In the genomic region with DNA sequence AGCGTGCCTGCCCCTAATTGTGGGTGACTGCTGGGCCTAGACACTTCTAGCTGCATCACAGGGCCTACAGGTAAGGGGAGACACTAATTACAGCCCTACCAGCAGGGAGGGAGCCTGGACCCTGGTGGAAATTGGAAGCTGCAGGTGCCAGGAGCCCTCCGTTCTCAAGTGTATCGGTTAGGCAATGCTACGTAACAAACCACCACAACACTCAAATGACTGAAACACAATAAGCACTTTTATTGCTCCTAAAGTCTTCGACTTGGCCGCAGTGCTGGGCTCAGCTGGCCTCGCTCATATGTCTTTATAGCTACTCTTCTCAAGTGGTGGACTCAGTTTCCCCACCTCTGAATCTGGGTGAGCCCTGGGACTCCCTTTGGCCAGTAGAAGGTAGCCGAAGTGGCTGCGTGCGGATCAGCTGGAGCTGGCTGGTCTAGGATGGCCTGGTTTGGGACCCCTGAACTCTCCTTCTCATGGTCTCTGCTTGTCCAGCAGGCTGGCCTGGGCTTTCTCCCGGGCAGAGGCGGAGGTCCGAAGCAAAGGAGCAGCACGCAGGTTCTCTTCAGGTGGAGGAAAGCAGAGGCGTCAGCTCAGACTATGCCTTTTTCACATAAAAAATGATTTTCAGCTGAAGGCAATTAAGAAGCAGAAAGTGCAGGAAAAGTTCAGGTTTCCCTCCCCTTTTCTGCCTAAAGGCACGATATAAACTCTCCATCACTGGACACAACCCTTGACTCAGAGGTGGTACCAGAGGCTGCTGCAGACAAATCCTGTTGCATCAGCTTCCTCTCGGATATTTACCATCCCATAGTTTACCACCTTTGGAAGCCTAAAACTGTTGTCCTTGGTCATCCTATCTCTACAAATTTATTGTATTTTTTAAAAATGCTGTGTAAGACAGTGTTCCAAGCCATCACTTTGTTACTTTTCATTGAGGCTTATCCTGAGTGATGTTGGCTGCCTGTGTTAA, we compare ENCODE assay signal across 19 cellular contexts. TPM values are rescaled to one million over a fixed set of nuclear protein-coding genes. Genes with fewer than 3 reads are reported as not detected.
DNase-seq lines count a peak whose midpoint lies in the region; ATAC-seq and TF ChIP-seq lines count a peak whose summit lies in the region.
"Had no signal": no experiment of that assay in that cellular context is flagged by ENCODE, and none has a peak within 500 bp of the region (broad histone marks: within the 10 kb centered on the region; RNA-seq: fewer than 3 reads in every experiment).

No MANE protein-coding gene starts in this region.

- H3K4me1 ChIP-seq in GM23338 (ENCODE audit: insufficient read depth) (no peaks in the 10 kb centered on the region; the same call in 1 of the 2 replicates), HUES48 (ENCODE audit: control insufficient read depth, insufficient read depth, low read length) (peaks cover 15% of the 10 kb centered on the region), iPS-20b (ENCODE audit: insufficient read depth, low read length) (peaks cover 15% of the 10 kb centered on the region; the same call in 1 of the 2 replicates)

- no peak overlapping the region for H2AFZ ChIP-seq in GM23338

- H3K9me3 ChIP-seq in HUES48 (ENCODE audit: control insufficient read depth, insufficient read depth, low read length), result peaks cover 3% of the 10 kb centered on the region; the same call in 1 of the 2 replicates
- H3K9me3 ChIP-seq in iPS-20b (ENCODE audit: insufficient read depth, low read depth, low read length), result no peaks in the 10 kb centered on the region
- H3K9me3 ChIP-seq in CD4-positive, alpha-beta T cell (ENCODE audit: control insufficient read depth, low read length), result no peaks in the 10 kb centered on the region
- H3K9me3 ChIP-seq: BLaER1, HAP-1 had no signal

- no peaks in the 10 kb centered on the region for H3K27me3 ChIP-seq in GM23338 (ENCODE audit: insufficient read depth)
- no peaks in the 10 kb centered on the region for H3K27me3 ChIP-seq in HUES48 (ENCODE audit: control insufficient read depth, insufficient read depth, low read length)
- H3K27me3 ChIP-seq in iPS-20b (ENCODE audit: insufficient read depth, low read length), result no peaks in the 10 kb centered on the region
- H3K27me3 ChIP-seq in CD4-positive, alpha-beta T cell (ENCODE audit: control insufficient read depth, insufficient read depth, low read length), result no peaks in the 10 kb centered on the region
- H3K27me3 ChIP-seq: BLaER1 had no signal

- H4K20me1 ChIP-seq in GM23338 (replicated peaks; ENCODE audit: insufficient read depth), result no peaks in the 10 kb centered on the region

- no peaks in the 10 kb centered on the region; the same call in 1 of the 2 replicates for H3K9me2 ChIP-seq in GM23338 (ENCODE audit: insufficient read depth)

- TF ChIP-seq CTCF in GM23338 (conservative IDR thresholded peaks at IDR 0.05; ENCODE audit: low read depth in 2 of 2) (no peak), WTC11 (IDR thresholded peaks at IDR 0.05) (no peak)
- no peak for TF ChIP-seq CTCF in CD4-positive, alpha-beta T cell (IDR thresholded peaks at IDR 0.05)

- no peak for DNase-seq in GM23338 (ENCODE audit: low spot score)
- no peak for DNase-seq in WTC11 (ENCODE audit: low spot score)
- no peak for DNase-seq in NCI-H2171 treated with DMSO at 0.1 percent for 48 hours (lab: John Stamatoyannopoulos, UW)
- no peak for DNase-seq in NOMO-1 treated with dmso at 0.1 percent for 144 hours (lab: John Stamatoyannopoulos, UW; ENCODE audit: unreplicated experiment)
- DNase-seq in CD4-positive, alpha-beta T cell, result no peak
- DNase-seq: 8988T; AML-193; CD4-positive, CD25-positive, alpha-beta regulatory T cell; DMS79; GM23248 had no signal

- no peaks in the 10 kb centered on the region for H3F3A ChIP-seq in GM23338 (replicated peaks; ENCODE audit: low read depth)

- H3K79me2 ChIP-seq in GM23338 (replicated peaks; ENCODE audit: insufficient read depth), result no peaks in the 10 kb centered on the region

- peak overlapping the region; percentile 86; the same call in 1 of the 2 replicates for H3K27ac Mint-ChIP-seq in GM23338
- peak overlapping the region; percentile 84 for H3K27ac Mint-ChIP-seq in WTC11
- no peak overlapping the region for H3K27ac Mint-ChIP-seq in CD4-positive, alpha-beta T cell

- H3K9me3 Mint-ChIP-seq in GM23338, result peaks cover 3% of the 10 kb centered on the region; the same call in 1 of the 3 replicates
- peaks cover 6% of the 10 kb centered on the region; the same call in 1 of the 2 replicates for H3K9me3 Mint-ChIP-seq in WTC11
- no peaks in the 10 kb centered on the region for H3K9me3 Mint-ChIP-seq in CD4-positive, alpha-beta T cell

- no peaks in the 10 kb centered on the region for H3K36me3 ChIP-seq in GM23338 (ENCODE audit: insufficient read depth)
- H3K36me3 ChIP-seq in HUES48 (ENCODE audit: control insufficient read depth, insufficient read depth, low read length), result peaks cover 20% of the 10 kb centered on the region
- peaks cover 14% of the 10 kb centered on the region for H3K36me3 ChIP-seq in iPS-20b (ENCODE audit: insufficient read depth, low read depth, low read length)
- H3K36me3 ChIP-seq: HAP-1 had no signal

- H3K4me3 ChIP-seq in GM23338, result no peak overlapping the region
- no peak overlapping the region for H3K4me3 ChIP-seq in HUES48 (ENCODE audit: low read depth, low read length)
- no peak overlapping the region for H3K4me3 ChIP-seq in iPS-20b (ENCODE audit: low read length)
- H3K4me3 ChIP-seq: BLaER1, GM12878, GM23248, HAP-1, K562 had no signal

- no peak for ATAC-seq in GM23338
- no peak for ATAC-seq in WTC11
- ATAC-seq in GM18907 (IDR thresholded peaks at IDR 0.05; ENCODE audit: unreplicated experiment), result no peak
- no peak for ATAC-seq in CD4-positive, alpha-beta T cell (ENCODE audit: poor library complexity)
- ATAC-seq: GM12878, K562 had no signal

- H3K36me3 Mint-ChIP-seq in GM23338 (ENCODE audit: low read depth), result peaks cover 20% of the 10 kb centered on the region
- H3K36me3 Mint-ChIP-seq in WTC11, result peaks cover 16% of the 10 kb centered on the region
- H3K36me3 Mint-ChIP-seq in CD4-positive, alpha-beta T cell (ENCODE audit: low read depth), result no peaks in the 10 kb centered on the region
- H3K36me3 Mint-ChIP-seq: CD4-positive, CD25-positive, alpha-beta regulatory T cell had no signal

- H3K4me1 Mint-ChIP-seq in GM23338 (peaks cover 15% of the 10 kb centered on the region), WTC11 (peaks cover 23% of the 10 kb centered on the region)
- no peaks in the 10 kb centered on the region for H3K4me1 Mint-ChIP-seq in CD4-positive, alpha-beta T cell (ENCODE audit: low read depth)

- intact Hi-C loops in CD4-positive, alpha-beta T cell (cut with DNase I, micrococcal nuclease), result no loop called here

- H3K27ac ChIP-seq in GM23338 (ENCODE audit: low read depth) (peak overlapping the region; percentile 52), HUES48 (ENCODE audit: low read depth, low read length) (peak overlapping the region; percentile 88), iPS-20b (ENCODE audit: low read length) (peak overlapping the region; percentile 48)
- no peak overlapping the region for H3K27ac ChIP-seq in CD4-positive, alpha-beta T cell (ENCODE audit: low read depth, low read length)
- H3K27ac ChIP-seq: BLaER1, GM23248, HL-60 had no signal

- H3K27me3 Mint-ChIP-seq in GM23338 (ENCODE audit: insufficient read depth, low read depth, poor library complexity) (peaks cover 15% of the 10 kb centered on the region), WTC11 (ENCODE audit: low read depth) (no peaks in the 10 kb centered on the region)
- H3K27me3 Mint-ChIP-seq in CD4-positive, alpha-beta T cell, result peaks cover 9% of the 10 kb centered on the region

- H3K9ac ChIP-seq in HUES48 (ENCODE audit: low read depth, low read length), result 0 out of 2 replicates have a peak overlapping the region, but pooled peaks have one; percentile 11
- H3K9ac ChIP-seq in iPS-20b (ENCODE audit: low read depth, low read length), result peak overlapping the region; percentile 32; the same call in 1 of the 2 replicates
- H3K9ac ChIP-seq: BLaER1, GM23248 had no signal

- H3K4me2 ChIP-seq in GM23338, result no peak overlapping the region; the same call in 1 of the 2 replicates
- H3K4me2 ChIP-seq: BLaER1 had no signal

- CTCF ChIA-PET in WTC11 (lab: Charles Lee), result interaction anchor here (0.9 to 5.1 kb wide), 13 partner anchors 8 to 148 kb away, joined by 3 to 55 read pairs (median 4); partner anchors contain the start of genes CHST6, GABARAPL2 and TMEM170A
- CTCF ChIA-PET in CD4-positive, alpha-beta T cell (lab: Charles Lee), result interaction anchor here (1.2 to 1.5 kb wide), 2 partner anchors 77 to 148 kb away, joined by 4 read pairs; no protein-coding TSS in a partner anchor

- POLR2A ChIA-PET in WTC11 (lab: Charles Lee), result no interaction called here
- POLR2A ChIA-PET in CD4-positive, alpha-beta T cell (lab: Charles Lee), result interaction anchor here (0.7 kb wide), 1 partner anchor 28 kb away, joined by 3 read pairs; no protein-coding TSS in a partner anchor

- H3K4me3 Mint-ChIP-seq in GM23338 (no peak overlapping the region), WTC11 (no peak overlapping the region)
- H3K4me3 Mint-ChIP-seq in CD4-positive, alpha-beta T cell, result no peak overlapping the region
- H3K4me3 Mint-ChIP-seq: CD4-positive, CD25-positive, alpha-beta regulatory T cell had no signal

TF ChIP-seq in WTC11, 78 proteins besides CTCF, POLR2A, EP300 and RAD21:
- peak; percentile 65 for TF ChIP-seq GABPB1 (CRISPR knock-in tag; IDR thresholded peaks at IDR 0.05)
- TF ChIP-seq, protein P1, sequence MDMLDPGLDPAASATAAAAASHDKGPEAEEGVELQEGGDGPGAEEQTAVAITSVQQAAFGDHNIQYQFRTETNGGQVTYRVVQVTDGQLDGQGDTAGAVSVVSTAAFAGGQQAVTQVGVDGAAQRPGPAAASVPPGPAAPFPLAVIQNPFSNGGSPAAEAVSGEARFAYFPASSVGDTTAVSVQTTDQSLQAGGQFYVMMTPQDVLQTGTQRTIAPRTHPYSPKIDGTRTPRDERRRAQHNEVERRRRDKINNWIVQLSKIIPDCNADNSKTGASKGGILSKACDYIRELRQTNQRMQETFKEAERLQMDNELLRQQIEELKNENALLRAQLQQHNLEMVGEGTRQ (CRISPR knock-in tag; IDR thresholded peaks at IDR 0.05), result no peak
TF ChIP-seq in WTC11: peak in this region for 1.

RNA-seq across cellular contexts. Expression of gene TMEM170A, which starts 8.7 kb away (rescaled TPM):
- 68.5 and 72.0 TPM in 2 replicates for total RNA-seq in GM23338 (2014; rRNA removed; shearing (Covaris generic))
- 28.5 and 31.0 TPM in 2 replicates for polyA plus RNA-seq in GM23338 (2016; fragmentation: Nextera tagmentation; extraction: Ambion mirVana)
- total RNA-seq in WTC11 (2021), result 45.6 to 53.4 TPM (median 52.0 TPM) in 3 replicates
- total RNA-seq in CD4-positive, alpha-beta T cell, result 10 to 100 TPM; 34.3 to 37.8 TPM

RNA-seq across cellular contexts. Expression of gene CHST6, which starts 22.0 kb away (rescaled TPM):
- total RNA-seq in GM23338 (2014; rRNA removed; shearing (Covaris generic)), result 13.2 and 22.2 TPM in 2 replicates
- 2.7 and 3.3 TPM in 2 replicates for polyA plus RNA-seq in GM23338 (2016; fragmentation: Nextera tagmentation; extraction: Ambion mirVana)
- 20.2 to 23.2 TPM (median 23.1 TPM) in 3 replicates for total RNA-seq in WTC11 (2021)
- not detected for total RNA-seq in CD4-positive, alpha-beta T cell
- total RNA-seq: CD4-positive, CD25-positive, alpha-beta regulatory T cell; G401 had no signal
- polyA plus RNA-seq: CD4-positive, CD25-positive, alpha-beta regulatory T cell had no signal

RNA-seq across cellular contexts. Expression of gene CFDP1, which starts 39.9 kb away (rescaled TPM):
- total RNA-seq in GM23338 (2014; rRNA removed; shearing (Covaris generic)), result 89.9 and 90.3 TPM in 2 replicates
- polyA plus RNA-seq in GM23338 (2016; fragmentation: Nextera tagmentation; extraction: Ambion mirVana), result 199 and 224 TPM in 2 replicates
- total RNA-seq in WTC11 (2021), result 79.2 to 102 TPM (median 98.0 TPM) in 3 replicates
- 10 to 100 TPM; 23.0 to 25.5 TPM for total RNA-seq in CD4-positive, alpha-beta T cell

Comparison
In these comparisons a context has a peak if more than half of its experiments do, and no peak if none do; other contexts are left out.
1. RNA of gene CHST6, which starts 22.0 kb away (total RNA-seq): 13.2 to 22.2 TPM in GM23338 and 20.2 to 23.2 TPM in WTC11; not detected in CD4-positive, alpha-beta T cell; every median in the first group is over 10 times any median in the second.